ENCODE assay signal across 10 cellular contexts in genomic region chr2:39696072-39696471, GRCh38. TPM values are rescaled to one million over a fixed set of nuclear protein-coding genes. Genes with fewer than 3 reads are reported as not detected.
DNase-seq lines count a peak whose midpoint lies in the region; ATAC-seq, FAIRE-seq and TF ChIP-seq lines count a peak whose summit lies in the region.
"Had no signal": no experiment of that assay in that cellular context is flagged by ENCODE, and none has a peak within 500 bp of the region (broad histone marks: within the 10 kb centered on the region; RNA-seq: fewer than 3 reads in every experiment).

No MANE protein-coding gene starts in this region.

- H3K9me2 ChIP-seq in PC-9 (ENCODE audit: insufficient read depth): no peaks in the 10 kb centered on the region

- peak; percentile 37 for ATAC-seq in Right ventricle myocardium inferior
- peak; percentile 21 to 75 (median 64) for ATAC-seq in heart right ventricle
- peak; percentile 75 for ATAC-seq in upper lobe of right lung
- ATAC-seq in GM21367 (IDR thresholded peaks at IDR 0.05; ENCODE audit: unreplicated experiment): no peak

- no peak overlapping the region for H3K4me3 Mint-ChIP-seq in CD8-positive, alpha-beta memory T cell

- no peak overlapping the region for H2AFZ ChIP-seq in PC-9

- H3K4me1 ChIP-seq in PC-9 (replicated peaks; ENCODE audit: insufficient read depth) (no peaks in the 10 kb centered on the region), heart right ventricle (peaks cover 0 to 34% (median 22%) of the 10 kb centered on the region in 9 donors), upper lobe of right lung (peaks cover 9% of the 10 kb centered on the region), small intestine (ENCODE audit: control insufficient read depth in 2 of 2, insufficient read depth in 1 of 2, low read depth in 1 of 2, low read length in 1 of 2) (no peaks in the 10 kb centered on the region)
- H3K4me1 ChIP-seq in CD8-positive, alpha-beta memory T cell (ENCODE audit: insufficient read depth, low read length): no peaks in the 10 kb centered on the region
- H3K4me1 ChIP-seq: A549 had no signal

- no peaks in the 10 kb centered on the region for H3K36me3 ChIP-seq in PC-9 (ENCODE audit: low read depth)
- H3K36me3 ChIP-seq in heart right ventricle: no peaks in the 10 kb centered on the region
- H3K36me3 ChIP-seq in upper lobe of right lung: no peaks in the 10 kb centered on the region
- H3K36me3 ChIP-seq in small intestine (ENCODE audit: control insufficient read depth in 2 of 2, insufficient read depth in 2 of 2, low read length in 2 of 2): no peaks in the 10 kb centered on the region
- H3K36me3 ChIP-seq in CD8-positive, alpha-beta memory T cell (ENCODE audit: insufficient read depth, low read length): no peaks in the 10 kb centered on the region

- no peaks in the 10 kb centered on the region for H3K27me3 ChIP-seq in PC-9 (ENCODE audit: insufficient read depth, low read depth)
- H3K27me3 ChIP-seq in heart right ventricle: no peaks in the 10 kb centered on the region
- H3K27me3 ChIP-seq in upper lobe of right lung: no peaks in the 10 kb centered on the region
- no peaks in the 10 kb centered on the region for H3K27me3 ChIP-seq in small intestine (ENCODE audit: control insufficient read depth in 2 of 2, insufficient read depth in 2 of 2, low read length in 2 of 2)
- H3K27me3 ChIP-seq in CD8-positive, alpha-beta memory T cell (ENCODE audit: insufficient read depth, low read length, poor library complexity, severe bottlenecking): no peaks in the 10 kb centered on the region

- intact Hi-C loops in Right ventricle myocardium inferior (cut with DNase I): loop anchor here (1.0 to 5.0 kb wide), 4 partner anchors 101 to 317 kb away; partner anchors contain the start of gene MAP4K3
- intact Hi-C loops in cardiac septum (cut with DNase I): loop anchor here (2.0 to 5.0 kb wide), 4 partner anchors 104 to 317 kb away; partner anchors contain the start of gene MAP4K3
- intact Hi-C loops in PC-9 (cut with micrococcal nuclease; ENCODE audit: unreplicated experiment): loop anchor here (2.0 to 10.0 kb wide), 2 partner anchors 101 to 183 kb away; no protein-coding TSS in a partner anchor
- intact Hi-C loops in heart right ventricle (cut with DNase I): loop anchor here in 9 of 10 donors (2.0 to 10.0 kb wide), 11 partner anchors 99 to 321 kb away; no protein-coding TSS in a partner anchor
- intact Hi-C loops in upper lobe of right lung (cut with DNase I): no loop called here

- DNase-seq in Right ventricle myocardium inferior (ENCODE audit: missing footprints) (no peak), cardiac septum (ENCODE audit: low spot score) (no peak), PC-9 (peak; percentile 9 to 58), heart right ventricle (no peak), upper lobe of right lung (no peak), small intestine (no peak)
- DNase-seq in CD8-positive, alpha-beta memory T cell: no peak

- no peak for FAIRE-seq in small intestine (lab: Jason Lieb, UNC)

- no peaks in the 10 kb centered on the region for H3K4me1 Mint-ChIP-seq in CD8-positive, alpha-beta memory T cell

- peaks cover 0 to 5% (median 0%) of the 10 kb centered on the region in 3 donors for H3K36me3 Mint-ChIP-seq in CD8-positive, alpha-beta memory T cell

- POLR2A ChIA-PET in PC-9 (lab: Charles Lee; ENCODE audit: unreplicated experiment): no interaction called here
- POLR2A ChIA-PET in CD8-positive, alpha-beta memory T cell (lab: Charles Lee): no interaction called here

- H3F3A ChIP-seq in PC-9 (ENCODE audit: insufficient read depth, low read depth): no peaks in the 10 kb centered on the region

- 44 to 52% methylated on average over 3 of the region's 3 CpGs for WGBS in heart right ventricle, 2 donors
- 79 to 93% (median 89%) methylated on average over 3 of the region's 3 CpGs for WGBS in small intestine, 3 donors

- H3K27ac ChIP-seq in PC-9 (no peak overlapping the region), heart right ventricle (peak overlapping the region in 6 of 10 donors; percentile 32 to 75 (median 61)), upper lobe of right lung (peak overlapping the region; percentile 24), small intestine (ENCODE audit: low read depth in 1 of 2, low read length in 1 of 2) (no peak overlapping the region)
- no peak overlapping the region for H3K27ac ChIP-seq in CD8-positive, alpha-beta memory T cell (ENCODE audit: low read depth, low read length)
- H3K27ac ChIP-seq: A549 had no signal

- H3K79me2 ChIP-seq in PC-9 (ENCODE audit: low read depth): no peaks in the 10 kb centered on the region

- peaks cover 3 to 17% of the 10 kb centered on the region in 2 donors for H3K27me3 Mint-ChIP-seq in CD8-positive, alpha-beta memory T cell

- CTCF ChIA-PET in PC-9 (lab: Charles Lee): interaction anchor here (0.6 to 0.9 kb wide), 3 partner anchors 102 to 265 kb away, joined by 3 to 4 read pairs (median 4); no protein-coding TSS in a partner anchor
- CTCF ChIA-PET in CD8-positive, alpha-beta memory T cell (lab: Charles Lee): no interaction called here

- no peak overlapping the region for H3K4me2 ChIP-seq in PC-9
- H3K4me2 ChIP-seq: A549 had no signal

- no peaks in the 10 kb centered on the region for H4K20me1 ChIP-seq in PC-9 (ENCODE audit: insufficient read depth)

- H3K9me3 ChIP-seq in PC-9 (ENCODE audit: insufficient read depth, low read depth) (0 out of 2 replicates have a peak, but pooled peaks cover 2% of the 10 kb centered on the region), heart right ventricle (peaks cover 0 to 25% (median 3%) of the 10 kb centered on the region in 11 donors), upper lobe of right lung (peaks cover 2% of the 10 kb centered on the region), small intestine (ENCODE audit: control insufficient read depth, low read depth) (no peaks in the 10 kb centered on the region)
- H3K9me3 ChIP-seq in CD8-positive, alpha-beta memory T cell (ENCODE audit: low read length): no peaks in the 10 kb centered on the region

- no TSS peak for BruUV-seq in PC-9 (replicated peaks; lab: Mats Ljungman, UMichigan)

- TF ChIP-seq CTCF in PC-9 (conservative IDR thresholded peaks at IDR 0.05) (no peak), heart right ventricle (IDR thresholded peaks at IDR 0.05) (no peak), upper lobe of right lung (IDR thresholded peaks at IDR 0.05) (no peak)

- H3K9me3 Mint-ChIP-seq in CD8-positive, alpha-beta memory T cell: peaks cover 8 to 13% (median 10%) of the 10 kb centered on the region in 5 donors

- H3K4me3 ChIP-seq in PC-9: no peak overlapping the region
- no peak overlapping the region for H3K4me3 ChIP-seq in heart right ventricle
- H3K4me3 ChIP-seq in upper lobe of right lung: no peak overlapping the region
- no peak overlapping the region for H3K4me3 ChIP-seq in small intestine (ENCODE audit: low read depth in 1 of 2, low read length in 2 of 2)
- H3K4me3 ChIP-seq in CD8-positive, alpha-beta memory T cell (ENCODE audit: low read length): no peak overlapping the region
- H3K4me3 ChIP-seq: A549 had no signal

- H3K27ac Mint-ChIP-seq in CD8-positive, alpha-beta memory T cell: no peak overlapping the region
- H3K27ac Mint-ChIP-seq: activated T-helper 2 cell treated with anti-CD3 and anti-CD28 coated beads, Interferon-gamma antibody, Interleukin-2, Interleukin-4, amounts not matched to agents 10 μg/mL and 5 μg/mL and 100 μg/mL, durations not matched to agents 14 hours and 24 hours and 36 hours had no signal

RNA-seq across cellular contexts. Expression of gene TMEM178A, which starts 30.4 kb away (rescaled TPM):
- 3.0 TPM for total RNA-seq in Right ventricle myocardium inferior
- 2.6 TPM for total RNA-seq in cardiac septum
- total RNA-seq in PC-9 (2021): 2.8 and 2.9 TPM in 2 replicates
- total RNA-seq in heart right ventricle: 1 to 10 TPM in 9 of 10 donors, under 1 TPM in 1; 0.97 to 4.8 (median 2.5) TPM
- polyA plus RNA-seq in heart right ventricle: 1 to 10 TPM in 1 of 2 donors, under 1 TPM in 1; 0.58 to 6.2 TPM
- total RNA-seq in upper lobe of right lung: 9.5 TPM
- 1 to 10 TPM in 2 of 3 donors, under 1 TPM in 1; 0.61 to 3.4 (median 2.7) TPM for polyA plus RNA-seq in small intestine
- not detected for total RNA-seq in CD8-positive, alpha-beta memory T cell
- polyA plus RNA-seq in CD8-positive, alpha-beta memory T cell: not detected

Comparison
In these comparisons a context has a peak if more than half of its experiments do, and no peak if none do; other contexts are left out.
1. DNase-seq: peak in PC-9 (2 of 2); none in Right ventricle myocardium inferior (single experiment), cardiac septum (single experiment), heart right ventricle (0 of 2), upper lobe of right lung (single experiment), small intestine (single experiment) and CD8-positive, alpha-beta memory T cell (0 of 5).
2. H3K27ac ChIP-seq: peak in heart right ventricle (6 of 10) and upper lobe of right lung (single experiment); none in PC-9 (single experiment), small intestine (0 of 2) and CD8-positive, alpha-beta memory T cell (single experiment).